ENCODE assay signal across 8 cellular contexts in the genomic region with DNA sequence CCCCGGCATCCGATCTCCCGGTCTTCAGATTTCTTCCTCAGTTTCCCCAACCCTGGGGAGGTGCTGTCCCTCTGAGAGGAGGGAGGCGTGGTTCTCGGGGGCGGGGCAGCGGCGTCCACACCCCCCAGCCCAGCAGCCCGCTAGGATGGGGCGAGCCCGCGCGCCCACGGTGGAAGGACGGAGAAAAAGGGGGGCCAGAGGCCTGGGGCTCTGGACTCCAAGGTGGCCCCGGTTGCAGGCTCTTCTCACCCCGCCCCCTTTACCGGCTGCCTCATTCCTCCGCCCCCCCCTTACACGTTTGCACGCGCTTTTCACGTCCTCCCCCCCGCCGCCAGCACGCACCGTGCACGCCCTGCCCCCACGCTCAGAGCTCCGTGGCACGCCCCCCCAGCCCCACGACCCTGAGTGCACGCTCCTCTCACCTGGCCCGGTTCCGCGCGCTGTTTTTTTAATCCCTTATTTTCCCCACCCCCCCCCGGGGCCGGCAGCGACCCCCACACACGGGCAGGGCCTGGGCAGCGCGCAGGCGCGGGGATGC. TPM values are rescaled to one million over a fixed set of nuclear protein-coding genes. Genes with fewer than 3 reads are reported as not detected.
DNase-seq lines count a peak whose midpoint lies in the region; ATAC-seq and TF ChIP-seq lines count a peak whose summit lies in the region.

No MANE protein-coding gene starts in this region.

- no peak for TF ChIP-seq POLR2A in thyroid gland (IDR thresholded peaks at IDR 0.05)

- peak overlapping the region; percentile 60 for H3K9ac ChIP-seq in OCI-LY3 (ENCODE audit: low read length)

- H3K27ac ChIP-seq in OCI-LY3 (ENCODE audit: low read length), result peak overlapping the region; percentile 39
- H3K27ac ChIP-seq in neutrophil, result no peak overlapping the region
- peak overlapping the region; percentile 45 to 66 (median 66) for H3K27ac ChIP-seq in thyroid gland

- H3K4me2 ChIP-seq in OCI-LY3 (ENCODE audit: low read length), result peak overlapping the region; percentile 84

- TF ChIP-seq CTCF in OCI-LY3 (IDR thresholded peaks at IDR 0.05; ENCODE audit: low read depth, low read length) (no peak), neutrophil (IDR thresholded peaks at IDR 0.05) (no peak), thyroid gland (IDR thresholded peaks at IDR 0.05) (no peak)

- peak; percentile 46 to 57 for DNase-seq in activated CD8-positive, alpha-beta memory T cell treated with anti-CD3 and anti-CD28 coated beads for 4 hours (ENCODE audit: low read depth in 2 of 2)
- DNase-seq in activated CD8-positive, alpha-beta memory T cell treated with anti-CD3 and anti-CD28 coated beads, Interleukin-2, amount 50 U/mL, for 48 hours, result no peak
- peak; percentile 40 to 76 (median 67) for DNase-seq in activated naive CD4-positive, alpha-beta T cell (lab: John Stamatoyannopoulos, UW)
- DNase-seq in globus pallidus (ENCODE audit: low spot score), result peak; percentile 69
- DNase-seq in thyroid gland, result peak; percentile 65 to 72

- WGBS in thyroid gland, 2 donors, result 2 to 4% methylated on average over 20 to 24 of the region's 45 CpGs

- H3K4me3 ChIP-seq in OCI-LY3 (ENCODE audit: low read length), result peak overlapping the region; percentile 87
- H3K4me3 ChIP-seq in neutrophil (ENCODE audit: low read depth in 1 of 2, low read length in 1 of 2), result peak overlapping the region; percentile 70 to 72
- H3K4me3 ChIP-seq in thyroid gland (replicated peaks in 1 of 3), result peak overlapping the region in 1 of 3 donors; percentile 47

- no peaks in the 10 kb centered on the region for H3K9me3 ChIP-seq in OCI-LY3 (ENCODE audit: insufficient read depth, low read length)
- H3K9me3 ChIP-seq in neutrophil, result no peaks in the 10 kb centered on the region
- H3K9me3 ChIP-seq in thyroid gland, result no peaks in the 10 kb centered on the region

- ATAC-seq in GM19455 (IDR thresholded peaks at IDR 0.05; ENCODE audit: unreplicated experiment), result no peak

- H3K27me3 ChIP-seq in OCI-LY3 (ENCODE audit: low read depth, low read length) (peaks cover 8% of the 10 kb centered on the region; the same call in 1 of the 2 replicates), neutrophil (peaks cover 39% of the 10 kb centered on the region), thyroid gland (no peaks in the 10 kb centered on the region)

- H3K4me1 ChIP-seq in OCI-LY3 (ENCODE audit: low read length) (peaks cover 28% of the 10 kb centered on the region), neutrophil (ENCODE audit: control insufficient read depth in 1 of 2, insufficient read depth in 1 of 2, low read depth in 1 of 2, low read length in 1 of 2) (peaks cover 35 to 37% of the 10 kb centered on the region in 2 experiments), thyroid gland (peaks cover 19 to 27% of the 10 kb centered on the region in 2 donors)

- intact Hi-C loops in thyroid gland (cut with DNase I), result no loop called here

- H4K20me1 ChIP-seq in OCI-LY3 (ENCODE audit: insufficient read depth, low read length), result peaks cover 3% of the 10 kb centered on the region; the same call in 1 of the 2 replicates

- H3K36me3 ChIP-seq in OCI-LY3 (replicated peaks; ENCODE audit: low read depth, low read length) (no peaks in the 10 kb centered on the region), neutrophil (no peaks in the 10 kb centered on the region), thyroid gland (no peaks in the 10 kb centered on the region)

- H2AFZ ChIP-seq in OCI-LY3 (ENCODE audit: low read depth, low read length), result no peak overlapping the region

- peaks cover 20% of the 10 kb centered on the region for H3K79me2 ChIP-seq in OCI-LY3 (ENCODE audit: low read length)

RNA-seq across cellular contexts. Expression of gene ZBTB12, which starts 0.4 kb away (rescaled TPM):
- total RNA-seq in thyroid gland, result 1 to 10 TPM in 3 of 4 donors, under 1 TPM in 1; 0.94 to 2.9 (median 1.5) TPM

RNA-seq across cellular contexts. Expression of gene EHMT2, which starts 4.0 kb away (rescaled TPM):
- total RNA-seq in thyroid gland, result 10 to 100 TPM; 26.9 to 47.7 (median 38.7) TPM

RNA-seq across cellular contexts. Expression of gene SLC44A4, which starts 22.7 kb away (rescaled TPM):
- 10 to 100 TPM in 2 of 4 donors, 1 to 10 TPM in 2; 1.6 to 16.2 (median 7.7) TPM for total RNA-seq in thyroid gland

RNA-seq across cellular contexts. Expression of gene C2, which starts 26.0 kb away (rescaled TPM):
- total RNA-seq in thyroid gland, result 1 to 10 TPM; 2.5 to 6.2 (median 4.4) TPM

RNA-seq across cellular contexts. Expression of gene NEU1, which starts 38.9 kb away (rescaled TPM):
- 10 to 100 TPM; 54.4 to 98.1 (median 65.9) TPM for total RNA-seq in thyroid gland
